1 cellular context compared by ENCODE assay signal in the genomic region with DNA sequence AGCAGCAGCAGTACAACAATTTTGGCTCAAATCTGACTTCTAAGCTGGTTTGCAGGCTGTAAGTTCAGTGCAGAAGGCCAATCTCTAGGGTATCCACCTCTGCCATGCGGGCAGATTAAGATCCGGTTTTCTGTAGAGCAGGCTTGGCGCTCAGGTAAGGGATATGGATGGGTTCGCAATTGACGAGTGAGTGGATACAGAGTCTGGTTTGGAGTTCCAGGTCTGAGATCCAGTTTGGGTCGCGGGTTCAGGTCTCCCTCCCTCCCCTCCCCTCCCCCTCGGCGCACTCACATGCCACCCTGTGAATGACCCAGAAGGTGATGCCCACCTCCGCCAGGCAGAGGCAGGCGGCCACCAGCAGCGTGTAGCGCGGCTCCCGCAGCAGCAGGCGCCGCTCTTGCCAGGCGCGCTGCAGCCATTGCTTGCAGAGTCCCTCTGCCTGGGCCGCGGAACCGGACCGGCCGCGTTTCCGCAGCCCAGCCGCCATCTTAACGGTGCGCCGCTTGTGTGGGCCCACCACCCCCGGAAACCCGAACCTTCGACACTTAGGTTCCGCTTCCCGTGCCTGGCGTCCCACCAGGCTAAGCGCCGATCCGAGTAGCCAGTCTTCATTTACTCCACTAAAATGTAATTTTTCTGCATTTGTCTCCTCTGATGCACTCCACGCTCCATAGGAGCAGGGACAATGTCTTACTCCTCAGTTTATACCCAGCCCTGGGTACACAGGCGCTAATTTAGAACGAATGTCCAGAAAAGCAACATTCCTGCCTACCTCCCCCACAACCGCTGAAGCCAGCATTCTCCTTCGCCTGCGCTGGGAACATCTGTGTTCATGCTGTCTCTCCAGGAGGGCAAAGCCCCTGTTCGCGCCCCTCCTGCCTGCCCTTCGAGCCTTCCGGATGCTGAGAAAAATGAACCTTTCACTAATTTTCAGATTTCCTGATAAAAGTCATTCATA.
A peak's percentile ranks its signal among the peaks of the same experiment; 100 is the strongest.
TF ChIP-seq lines count a peak whose summit lies in the region.

A gene (minus strand): TSS at position 509 of the 958 bp plus-strand sequence. CDS start 22 bp downstream, at position 487.

TF ChIP-seq in HepG2, 621 proteins besides CTCF, POLR2A, EP300 and RAD21 (continued from another document and continues in another):
- TF ChIP-seq ZNF296 (CRISPR knock-in tag; conservative IDR thresholded peaks at IDR 0.05) (no peak), SMARCC2 (IDR thresholded peaks at IDR 0.05) (no peak), ATF1 (CRISPR knock-in tag; IDR thresholded peaks at IDR 0.05) (no peak), TEAD2 (CRISPR knock-in tag; IDR thresholded peaks at IDR 0.05) (no peak), REXO4 (CRISPR knock-in tag; IDR thresholded peaks at IDR 0.05; ENCODE audit: borderline replicate concordance) (0 out of 2 replicates have a peak, but pooled peaks have one; percentile 60), ZNF83 (CRISPR knock-in tag; IDR thresholded peaks at IDR 0.05; ENCODE audit: borderline replicate concordance) (no peak), ZNF326 (CRISPR knock-in tag; IDR thresholded peaks at IDR 0.05; ENCODE audit: borderline replicate concordance) (0 out of 2 replicates have a peak, but pooled peaks have one; percentile 31), MZF1 (CRISPR knock-in tag; IDR thresholded peaks at IDR 0.05; ENCODE audit: borderline replicate concordance) (no peak), FIP1L1 (IDR thresholded peaks at IDR 0.05; ENCODE audit: borderline replicate concordance, insufficient read depth, low read depth, low read length) (no peak), NCOA5 (CRISPR knock-in tag; IDR thresholded peaks at IDR 0.05) (no peak), STAG1 (CRISPR knock-in tag; IDR thresholded peaks at IDR 0.05) (no peak), CENPT (CRISPR knock-in tag; IDR thresholded peaks at IDR 0.05; ENCODE audit: low read depth) (peak; percentile 80; the same call in 1 of the 2 replicates), ZNF570 (CRISPR knock-in tag; IDR thresholded peaks at IDR 0.05; ENCODE audit: borderline replicate concordance) (no peak), ZNF790 (CRISPR knock-in tag; IDR thresholded peaks at IDR 0.05; ENCODE audit: borderline replicate concordance) (peak; percentile 83; the same call in 1 of the 2 replicates), TBP (CRISPR knock-in tag; IDR thresholded peaks at IDR 0.05) (no peak), ZNF839 (CRISPR knock-in tag; IDR thresholded peaks at IDR 0.05; ENCODE audit: borderline replicate concordance) (no peak), AKAP8 (CRISPR knock-in tag; IDR thresholded peaks at IDR 0.05) (peak; percentile 75; the same call in 1 of the 2 replicates)
- TF ChIP-seq, protein P1, sequence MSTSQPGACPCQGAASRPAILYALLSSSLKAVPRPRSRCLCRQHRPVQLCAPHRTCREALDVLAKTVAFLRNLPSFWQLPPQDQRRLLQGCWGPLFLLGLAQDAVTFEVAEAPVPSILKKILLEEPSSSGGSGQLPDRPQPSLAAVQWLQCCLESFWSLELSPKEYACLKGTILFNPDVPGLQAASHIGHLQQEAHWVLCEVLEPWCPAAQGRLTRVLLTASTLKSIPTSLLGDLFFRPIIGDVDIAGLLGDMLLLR (CRISPR knock-in tag; IDR thresholded peaks at IDR 0.05), result no peak; the same call in 1 of the 2 replicates
- TF ChIP-seq, protein P2, sequence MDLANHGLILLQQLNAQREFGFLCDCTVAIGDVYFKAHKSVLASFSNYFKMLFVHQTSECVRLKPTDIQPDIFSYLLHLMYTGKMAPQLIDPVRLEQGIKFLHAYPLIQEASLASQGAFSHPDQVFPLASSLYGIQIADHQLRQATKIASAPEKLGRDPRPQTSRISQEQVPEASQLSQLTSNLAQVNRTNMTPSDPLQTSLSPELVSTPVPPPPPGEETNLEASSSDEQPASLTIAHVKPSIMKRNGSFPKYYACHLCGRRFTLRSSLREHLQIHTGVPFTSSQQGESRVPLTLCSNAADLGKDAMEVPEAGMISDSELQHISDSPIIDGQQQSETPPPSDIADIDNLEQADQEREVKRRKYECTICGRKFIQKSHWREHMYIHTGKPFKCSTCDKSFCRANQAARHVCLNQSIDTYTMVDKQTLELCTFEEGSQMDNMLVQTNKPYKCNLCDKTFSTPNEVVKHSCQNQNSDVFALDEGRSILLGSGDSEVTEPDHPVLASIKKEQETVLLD (CRISPR knock-in tag; IDR thresholded peaks at IDR 0.05; ENCODE audit: low read depth), result peak; percentile 87
- TF ChIP-seq, protein P3, sequence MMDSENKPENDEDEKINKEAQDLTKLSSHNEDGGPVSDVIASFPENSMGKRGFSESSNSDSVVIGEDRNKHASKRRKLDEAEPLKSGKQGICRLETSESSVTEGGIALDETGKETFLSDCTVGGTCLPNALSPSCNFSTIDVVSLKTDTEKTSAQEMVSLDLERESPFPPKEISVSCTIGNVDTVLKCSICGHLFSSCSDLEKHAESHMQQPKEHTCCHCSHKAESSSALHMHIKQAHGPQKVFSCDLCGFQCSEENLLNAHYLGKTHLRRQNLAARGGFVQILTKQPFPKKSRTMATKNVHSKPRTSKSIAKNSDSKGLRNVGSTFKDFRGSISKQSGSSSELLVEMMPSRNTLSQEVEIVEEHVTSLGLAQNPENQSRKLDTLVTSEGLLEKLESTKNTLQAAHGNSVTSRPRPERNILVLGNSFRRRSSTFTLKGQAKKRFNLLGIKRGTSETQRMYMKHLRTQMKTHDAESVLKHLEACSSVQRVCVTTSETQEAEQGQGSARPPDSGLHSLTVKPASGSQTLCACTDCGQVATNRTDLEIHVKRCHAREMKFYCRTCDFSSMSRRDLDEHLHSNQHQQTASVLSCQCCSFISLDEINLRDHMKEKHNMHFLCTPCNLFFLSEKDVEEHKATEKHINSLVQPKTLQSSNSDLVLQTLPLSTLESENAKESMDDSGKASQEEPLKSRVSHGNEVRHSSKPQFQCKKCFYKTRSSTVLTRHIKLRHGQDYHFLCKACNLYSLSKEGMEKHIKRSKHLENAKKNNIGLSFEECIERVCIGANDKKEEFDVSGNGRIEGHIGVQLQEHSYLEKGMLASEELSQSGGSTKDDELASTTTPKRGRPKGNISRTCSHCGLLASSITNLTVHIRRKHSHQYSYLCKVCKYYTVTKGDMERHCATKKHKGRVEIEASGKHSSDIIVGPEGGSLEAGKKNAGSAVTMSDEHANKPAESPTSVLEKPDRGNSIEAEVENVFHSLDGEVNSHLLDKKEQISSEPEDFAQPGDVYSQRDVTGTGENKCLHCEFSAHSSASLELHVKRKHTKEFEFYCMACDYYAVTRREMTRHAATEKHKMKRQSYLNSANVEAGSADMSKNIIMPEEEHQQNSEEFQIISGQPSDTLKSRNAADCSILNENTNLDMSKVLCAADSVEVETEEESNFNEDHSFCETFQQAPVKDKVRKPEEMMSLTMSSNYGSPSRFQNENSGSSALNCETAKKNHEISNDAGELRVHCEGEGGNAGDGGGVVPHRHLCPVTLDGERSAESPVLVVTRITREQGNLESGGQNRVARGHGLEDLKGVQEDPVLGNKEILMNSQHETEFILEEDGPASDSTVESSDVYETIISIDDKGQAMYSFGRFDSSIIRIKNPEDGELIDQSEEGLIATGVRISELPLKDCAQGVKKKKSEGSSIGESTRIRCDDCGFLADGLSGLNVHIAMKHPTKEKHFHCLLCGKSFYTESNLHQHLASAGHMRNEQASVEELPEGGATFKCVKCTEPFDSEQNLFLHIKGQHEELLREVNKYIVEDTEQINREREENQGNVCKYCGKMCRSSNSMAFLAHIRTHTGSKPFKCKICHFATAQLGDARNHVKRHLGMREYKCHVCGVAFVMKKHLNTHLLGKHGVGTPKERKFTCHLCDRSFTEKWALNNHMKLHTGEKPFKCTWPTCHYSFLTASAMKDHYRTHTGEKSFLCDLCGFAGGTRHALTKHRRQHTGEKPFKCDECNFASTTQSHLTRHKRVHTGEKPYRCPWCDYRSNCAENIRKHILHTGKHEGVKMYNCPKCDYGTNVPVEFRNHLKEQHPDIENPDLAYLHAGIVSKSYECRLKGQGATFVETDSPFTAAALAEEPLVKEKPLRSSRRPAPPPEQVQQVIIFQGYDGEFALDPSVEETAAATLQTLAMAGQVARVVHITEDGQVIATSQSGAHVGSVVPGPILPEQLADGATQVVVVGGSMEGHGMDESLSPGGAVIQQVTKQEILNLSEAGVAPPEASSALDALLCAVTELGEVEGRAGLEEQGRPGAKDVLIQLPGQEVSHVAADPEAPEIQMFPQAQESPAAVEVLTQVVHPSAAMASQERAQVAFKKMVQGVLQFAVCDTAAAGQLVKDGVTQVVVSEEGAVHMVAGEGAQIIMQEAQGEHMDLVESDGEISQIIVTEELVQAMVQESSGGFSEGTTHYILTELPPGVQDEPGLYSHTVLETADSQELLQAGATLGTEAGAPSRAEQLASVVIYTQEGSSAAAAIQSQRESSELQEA (CRISPR knock-in tag; IDR thresholded peaks at IDR 0.05; ENCODE audit: not compliant biosample characterization), result peak; percentile 28
- TF ChIP-seq, protein P4, sequence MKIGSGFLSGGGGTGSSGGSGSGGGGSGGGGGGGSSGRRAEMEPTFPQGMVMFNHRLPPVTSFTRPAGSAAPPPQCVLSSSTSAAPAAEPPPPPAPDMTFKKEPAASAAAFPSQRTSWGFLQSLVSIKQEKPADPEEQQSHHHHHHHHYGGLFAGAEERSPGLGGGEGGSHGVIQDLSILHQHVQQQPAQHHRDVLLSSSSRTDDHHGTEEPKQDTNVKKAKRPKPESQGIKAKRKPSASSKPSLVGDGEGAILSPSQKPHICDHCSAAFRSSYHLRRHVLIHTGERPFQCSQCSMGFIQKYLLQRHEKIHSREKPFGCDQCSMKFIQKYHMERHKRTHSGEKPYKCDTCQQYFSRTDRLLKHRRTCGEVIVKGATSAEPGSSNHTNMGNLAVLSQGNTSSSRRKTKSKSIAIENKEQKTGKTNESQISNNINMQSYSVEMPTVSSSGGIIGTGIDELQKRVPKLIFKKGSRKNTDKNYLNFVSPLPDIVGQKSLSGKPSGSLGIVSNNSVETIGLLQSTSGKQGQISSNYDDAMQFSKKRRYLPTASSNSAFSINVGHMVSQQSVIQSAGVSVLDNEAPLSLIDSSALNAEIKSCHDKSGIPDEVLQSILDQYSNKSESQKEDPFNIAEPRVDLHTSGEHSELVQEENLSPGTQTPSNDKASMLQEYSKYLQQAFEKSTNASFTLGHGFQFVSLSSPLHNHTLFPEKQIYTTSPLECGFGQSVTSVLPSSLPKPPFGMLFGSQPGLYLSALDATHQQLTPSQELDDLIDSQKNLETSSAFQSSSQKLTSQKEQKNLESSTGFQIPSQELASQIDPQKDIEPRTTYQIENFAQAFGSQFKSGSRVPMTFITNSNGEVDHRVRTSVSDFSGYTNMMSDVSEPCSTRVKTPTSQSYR (CRISPR knock-in tag; IDR thresholded peaks at IDR 0.05; ENCODE audit: borderline replicate concordance), result peak; percentile 33; the same call in 1 of the 2 replicates
- TF ChIP-seq, protein P5, sequence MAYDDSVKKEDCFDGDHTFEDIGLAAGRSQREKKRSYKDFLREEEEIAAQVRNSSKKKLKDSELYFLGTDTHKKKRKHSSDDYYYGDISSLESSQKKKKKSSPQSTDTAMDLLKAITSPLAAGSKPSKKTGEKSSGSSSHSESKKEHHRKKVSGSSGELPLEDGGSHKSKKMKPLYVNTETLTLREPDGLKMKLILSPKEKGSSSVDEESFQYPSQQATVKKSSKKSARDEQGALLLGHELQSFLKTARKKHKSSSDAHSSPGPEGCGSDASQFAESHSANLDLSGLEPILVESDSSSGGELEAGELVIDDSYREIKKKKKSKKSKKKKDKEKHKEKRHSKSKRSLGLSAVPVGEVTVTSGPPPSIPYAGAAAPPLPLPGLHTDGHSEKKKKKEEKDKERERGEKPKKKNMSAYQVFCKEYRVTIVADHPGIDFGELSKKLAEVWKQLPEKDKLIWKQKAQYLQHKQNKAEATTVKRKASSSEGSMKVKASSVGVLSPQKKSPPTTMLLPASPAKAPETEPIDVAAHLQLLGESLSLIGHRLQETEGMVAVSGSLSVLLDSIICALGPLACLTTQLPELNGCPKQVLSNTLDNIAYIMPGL (CRISPR knock-in tag; IDR thresholded peaks at IDR 0.05; ENCODE audit: borderline replicate concordance in 1 of 2, low read depth in 1 of 2), result peak; percentile 73
- TF ChIP-seq, protein P6, sequence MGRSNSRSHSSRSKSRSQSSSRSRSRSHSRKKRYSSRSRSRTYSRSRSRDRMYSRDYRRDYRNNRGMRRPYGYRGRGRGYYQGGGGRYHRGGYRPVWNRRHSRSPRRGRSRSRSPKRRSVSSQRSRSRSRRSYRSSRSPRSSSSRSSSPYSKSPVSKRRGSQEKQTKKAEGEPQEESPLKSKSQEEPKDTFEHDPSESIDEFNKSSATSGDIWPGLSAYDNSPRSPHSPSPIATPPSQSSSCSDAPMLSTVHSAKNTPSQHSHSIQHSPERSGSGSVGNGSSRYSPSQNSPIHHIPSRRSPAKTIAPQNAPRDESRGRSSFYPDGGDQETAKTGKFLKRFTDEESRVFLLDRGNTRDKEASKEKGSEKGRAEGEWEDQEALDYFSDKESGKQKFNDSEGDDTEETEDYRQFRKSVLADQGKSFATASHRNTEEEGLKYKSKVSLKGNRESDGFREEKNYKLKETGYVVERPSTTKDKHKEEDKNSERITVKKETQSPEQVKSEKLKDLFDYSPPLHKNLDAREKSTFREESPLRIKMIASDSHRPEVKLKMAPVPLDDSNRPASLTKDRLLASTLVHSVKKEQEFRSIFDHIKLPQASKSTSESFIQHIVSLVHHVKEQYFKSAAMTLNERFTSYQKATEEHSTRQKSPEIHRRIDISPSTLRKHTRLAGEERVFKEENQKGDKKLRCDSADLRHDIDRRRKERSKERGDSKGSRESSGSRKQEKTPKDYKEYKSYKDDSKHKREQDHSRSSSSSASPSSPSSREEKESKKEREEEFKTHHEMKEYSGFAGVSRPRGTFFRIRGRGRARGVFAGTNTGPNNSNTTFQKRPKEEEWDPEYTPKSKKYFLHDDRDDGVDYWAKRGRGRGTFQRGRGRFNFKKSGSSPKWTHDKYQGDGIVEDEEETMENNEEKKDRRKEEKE (IDR thresholded peaks at IDR 0.05), result no peak
- TF ChIP-seq, protein P7, sequence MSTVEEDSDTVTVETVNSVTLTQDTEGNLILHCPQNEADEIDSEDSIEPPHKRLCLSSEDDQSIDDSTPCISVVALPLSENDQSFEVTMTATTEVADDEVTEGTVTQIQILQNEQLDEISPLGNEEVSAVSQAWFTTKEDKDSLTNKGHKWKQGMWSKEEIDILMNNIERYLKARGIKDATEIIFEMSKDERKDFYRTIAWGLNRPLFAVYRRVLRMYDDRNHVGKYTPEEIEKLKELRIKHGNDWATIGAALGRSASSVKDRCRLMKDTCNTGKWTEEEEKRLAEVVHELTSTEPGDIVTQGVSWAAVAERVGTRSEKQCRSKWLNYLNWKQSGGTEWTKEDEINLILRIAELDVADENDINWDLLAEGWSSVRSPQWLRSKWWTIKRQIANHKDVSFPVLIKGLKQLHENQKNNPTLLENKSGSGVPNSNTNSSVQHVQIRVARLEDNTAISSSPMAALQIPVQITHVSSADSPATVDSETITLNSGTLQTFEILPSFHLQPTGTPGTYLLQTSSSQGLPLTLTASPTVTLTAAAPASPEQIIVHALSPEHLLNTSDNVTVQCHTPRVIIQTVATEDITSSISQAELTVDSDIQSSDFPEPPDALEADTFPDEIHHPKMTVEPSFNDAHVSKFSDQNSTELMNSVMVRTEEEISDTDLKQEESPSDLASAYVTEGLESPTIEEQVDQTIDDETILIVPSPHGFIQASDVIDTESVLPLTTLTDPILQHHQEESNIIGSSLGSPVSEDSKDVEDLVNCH (CRISPR knock-in tag; IDR thresholded peaks at IDR 0.05), result 0 out of 2 replicates have a peak, but pooled peaks have one; percentile 29
